Comparison of ENCODE assay signal across 8 cellular contexts in genomic region chr2:39593439-39594393, GRCh38.
DNase-seq lines count a peak whose midpoint lies in the region; ATAC-seq, FAIRE-seq and TF ChIP-seq lines count a peak whose summit lies in the region.

No MANE protein-coding gene starts in this region.

- peaks cover 0 to 4% (median 0%) of the 10 kb centered on the region in 7 donors for H3K9me3 Mint-ChIP-seq in CD14-positive monocyte
- no peaks in the 10 kb centered on the region for H3K9me3 Mint-ChIP-seq in activated CD8-positive, alpha-beta T cell treated with anti-CD3 and anti-CD28 coated beads, Interleukin-2, amount 10 ng/mL, durations not matched to agents 7 days and 5 days (ENCODE audit: insufficient read depth)

- H3K27ac Mint-ChIP-seq in CD14-positive monocyte = peak overlapping the region in 3 of 7 donors; percentile 15 to 55 (median 18)
- no peak overlapping the region for H3K27ac Mint-ChIP-seq in activated CD8-positive, alpha-beta T cell treated with anti-CD3 and anti-CD28 coated beads, Interleukin-2, amount 10 ng/mL, durations not matched to agents 7 days and 5 days

- no peak overlapping the region for H3K4me3 ChIP-seq in breast epithelium

- POLR2A ChIA-PET in activated CD8-positive, alpha-beta T cell treated with anti-CD3 and anti-CD28 coated beads, Interleukin-2, amount 10 ng/mL, durations not matched to agents 7 days and 5 days (lab: Charles Lee) = no interaction called here

- H3K36me3 ChIP-seq in breast epithelium = no peaks in the 10 kb centered on the region

- H3K27me3 ChIP-seq in breast epithelium = no peaks in the 10 kb centered on the region

- H3K4me1 Mint-ChIP-seq in CD14-positive monocyte = peaks cover 2% of the 10 kb centered on the region
- H3K4me1 Mint-ChIP-seq in activated CD8-positive, alpha-beta T cell treated with anti-CD3 and anti-CD28 coated beads, Interleukin-2, amount 10 ng/mL, durations not matched to agents 7 days and 5 days (ENCODE audit: low read depth) = no peaks in the 10 kb centered on the region

- no peak overlapping the region for H3K27ac ChIP-seq in breast epithelium

- TF ChIP-seq POLR2A in H54 (IDR thresholded peaks at IDR 0.05; ENCODE audit: low read depth, low read length) (no peak), breast epithelium (IDR thresholded peaks at IDR 0.05) (no peak)

- H3K4me1 ChIP-seq in breast epithelium = no peaks in the 10 kb centered on the region

- CTCF ChIA-PET in activated CD8-positive, alpha-beta T cell treated with anti-CD3 and anti-CD28 coated beads, Interleukin-2, amount 10 ng/mL, durations not matched to agents 7 days and 5 days (lab: Charles Lee) = interaction anchor here (1.4 kb wide), 2 partner anchors 13 to 216 kb away, joined by 3 read pairs; no protein-coding TSS in a partner anchor

- no peaks in the 10 kb centered on the region for H3K9me3 ChIP-seq in breast epithelium

- peaks cover 0 to 5% (median 0%) of the 10 kb centered on the region in 3 donors for H3K27me3 Mint-ChIP-seq in CD14-positive monocyte (ENCODE audit: low read depth in 3 of 3)
- H3K27me3 Mint-ChIP-seq in activated CD8-positive, alpha-beta T cell treated with anti-CD3 and anti-CD28 coated beads, Interleukin-2, amount 10 ng/mL, durations not matched to agents 7 days and 5 days (ENCODE audit: low read depth) = no peaks in the 10 kb centered on the region

- ATAC-seq in left colon (peak; percentile 23), HG03460 (IDR thresholded peaks at IDR 0.05; ENCODE audit: unreplicated experiment) (no peak)
- no peak for ATAC-seq in activated CD8-positive, alpha-beta T cell treated with anti-CD3 and anti-CD28 coated beads, Interleukin-2, amount 10 ng/mL, durations not matched to agents 7 days and 5 days

- H3K36me3 Mint-ChIP-seq in CD14-positive monocyte = no peaks in the 10 kb centered on the region
- H3K36me3 Mint-ChIP-seq in activated CD8-positive, alpha-beta T cell treated with anti-CD3 and anti-CD28 coated beads, Interleukin-2, amount 10 ng/mL, durations not matched to agents 7 days and 5 days (ENCODE audit: low read depth) = no peaks in the 10 kb centered on the region

- DNase-seq in CD14-positive monocyte (ENCODE audit: low spot score) = no peak
- peak; percentile 49 for DNase-seq in H54 (ENCODE audit: insufficient read length, low spot score)
- peak; percentile 47 to 73 for DNase-seq in NCI-H524 (lab: John Stamatoyannopoulos, UW)
- no peak for DNase-seq in breast epithelium (ENCODE audit: low spot score in 2 of 2)
- no peak for DNase-seq in left colon
- no peak for DNase-seq in activated CD8-positive, alpha-beta T cell treated with anti-CD3 and anti-CD28 coated beads, Interleukin-2, amount 10 ng/mL, durations not matched to agents 7 days and 5 days
- no peak for DNase-seq in central memory CD4-positive, alpha-beta T cell

- no peak for FAIRE-seq in H54 (lab: Jason Lieb, UNC)

- TF ChIP-seq CTCF in CD14-positive monocyte (IDR thresholded peaks at IDR 0.05) (peak; percentile 26), breast epithelium (IDR thresholded peaks at IDR 0.05) (peak in 2 of 3 donors; percentile 45 to 52)

- H3K4me3 Mint-ChIP-seq in CD14-positive monocyte = peak overlapping the region in 1 of 2 donors; percentile 0
- no peak overlapping the region for H3K4me3 Mint-ChIP-seq in activated CD8-positive, alpha-beta T cell treated with anti-CD3 and anti-CD28 coated beads, Interleukin-2, amount 10 ng/mL, durations not matched to agents 7 days and 5 days

- intact Hi-C loops in CD14-positive monocyte (cut with micrococcal nuclease) = no loop called here
- intact Hi-C loops in breast epithelium (cut with DNase I; ENCODE audit: low total_unique reads) = no loop called here
- intact Hi-C loops in left colon (cut with DNase I, micrococcal nuclease) = no loop called here

Comparison
In these comparisons a context has a peak if more than half of its experiments do, and no peak if none do; other contexts are left out.
1. DNase-seq: peak in H54 (single experiment) and NCI-H524 (2 of 2); none in CD14-positive monocyte (single experiment), breast epithelium (0 of 2), left colon (0 of 2), activated CD8-positive, alpha-beta T cell treated with anti-CD3 and anti-CD28 coated beads, Interleukin-2, amount 10 ng/mL, durations not matched to agents 7 days and 5 days (single experiment) and central memory CD4-positive, alpha-beta T cell (single experiment).